Comparison of ENCODE assay signal across 19 cellular contexts in genomic region chr3:12430086-12430485, GRCh38.
"Had no signal": no experiment of that assay in that cellular context is flagged by ENCODE, and none has a peak within 500 bp of the region (broad histone marks: within the 10 kb centered on the region; RNA-seq: fewer than 3 reads in every experiment).

No MANE protein-coding gene starts in this region.

- H3K4me3 ChIP-seq: coronary artery, heart right ventricle, upper lobe of right lung had no signal

- ATAC-seq: activated CD4-positive, CD25-positive, alpha-beta regulatory T cell treated with anti-CD3 and anti-CD28 coated beads, Interleukin-2, amount 50 U/mL, for 24 hours; activated CD8-positive, alpha-beta T cell treated with anti-CD3 and anti-CD28 coated beads, Interleukin-2, amount 10 ng/mL, durations not matched to agents 7 days and 5 days; esophagus mucosa; natural killer cell; stimulated activated naive B cell treated with anti-CD40 and anti-IgM and Interleukin-4, amounts not matched to agents 10 μg/mL and 1 μg/mL and 100 μg/mL, for 72 hours; upper lobe of right lung had no signal

- H3K27ac ChIP-seq: brain microvascular endothelial cell, coronary artery, parathyroid adenoma, upper lobe of right lung had no signal

- DNase-seq: activated CD4-positive, alpha-beta T cell treated with anti-CD3 and anti-CD28 coated beads, Interleukin-2, amount 10 ng/mL, durations not matched to agents 7 days and 5 days; activated CD8-positive, alpha-beta T cell treated with anti-CD3 and anti-CD28 coated beads, Interleukin-2, amount 10 ng/mL, durations not matched to agents 7 days and 5 days; activated naive CD4-positive, alpha-beta T cell treated with Interleukin-2 at 50 U/mL for 16 hours; activated naive CD8-positive, alpha-beta T cell treated with anti-CD3 and anti-CD28 coated beads, Interleukin-2, amount 10 ng/mL, durations not matched to agents 7 days and 5 days; activated T-cell treated with anti-CD3 and anti-CD28 coated beads, Interleukin-2, amount 50 U/mL, for 24 hours; amygdala; brain microvascular endothelial cell; central memory CD4-positive, alpha-beta T cell; heart right ventricle; immature natural killer cell; kidney glomerular epithelial cell; mesenchymal stem cell; natural killer cell; stimulated activated naive B cell treated with anti-CD40 and anti-IgM and Interleukin-4, amounts not matched to agents 10 μg/mL and 1 μg/mL and 100 μg/mL, for 72 hours; upper lobe of right lung had no signal

- H2AFZ ChIP-seq: parathyroid adenoma had no signal

- H3K79me2 ChIP-seq: parathyroid adenoma had no signal

- H3K9ac ChIP-seq: parathyroid adenoma had no signal

- H3K36me3 ChIP-seq: brain microvascular endothelial cell, upper lobe of right lung had no signal

- H3K27me3 ChIP-seq: brain microvascular endothelial cell, heart right ventricle, upper lobe of right lung had no signal

- H3K9me3 ChIP-seq: heart right ventricle, upper lobe of right lung had no signal
